1 cellular context compared by ENCODE assay signal in genomic region chr12:55715833-55716581, GRCh38.
A peak's percentile ranks its signal among the peaks of the same experiment; 100 is the strongest.
TF ChIP-seq lines count a peak whose summit lies in the region.

Gene BLOC1S1 (plus strand): TSS chr12:55716046. CDS start chr12:55716052, 6 bp downstream.

TF ChIP-seq in HepG2, 621 proteins besides CTCF, POLR2A, EP300 and RAD21 (continued from another document and continues in another):
- TF ChIP-seq ZBTB39 (CRISPR knock-in tag; IDR thresholded peaks at IDR 0.05) = no peak
- TF ChIP-seq MYC (CRISPR knock-in tag; IDR thresholded peaks at IDR 0.05; ENCODE audit: borderline replicate concordance) = peak; percentile 58; the same call in 1 of the 2 replicates
- peak; percentile 71; the same call in 1 of the 2 replicates for TF ChIP-seq GTF2F1 (IDR thresholded peaks at IDR 0.05; ENCODE audit: low read length)
- TF ChIP-seq HMG20B (CRISPR knock-in tag; conservative IDR thresholded peaks at IDR 0.05) = 0 out of 2 replicates have a peak, but pooled peaks have one; percentile 13
- TF ChIP-seq SETDB1 (CRISPR knock-in tag; IDR thresholded peaks at IDR 0.05; ENCODE audit: borderline replicate concordance) = 0 out of 2 replicates have a peak, but pooled peaks have one; percentile 14
- TF ChIP-seq ZNF761 (CRISPR knock-in tag; conservative IDR thresholded peaks at IDR 0.05) = 0 out of 2 replicates have a peak, but pooled peaks have one; percentile 66
- TF ChIP-seq MIXL1 (CRISPR knock-in tag; IDR thresholded peaks at IDR 0.05) = peak; percentile 25; the same call in 1 of the 2 replicates
- TF ChIP-seq ZNF383 (CRISPR knock-in tag; IDR thresholded peaks at IDR 0.05; ENCODE audit: borderline replicate concordance) = no peak
- peak; percentile 51; the same call in 1 of the 2 replicates for TF ChIP-seq ZHX2 (IDR thresholded peaks at IDR 0.05; ENCODE audit: low read depth)
- TF ChIP-seq ZHX2 (CRISPR knock-in tag; IDR thresholded peaks at IDR 0.05; ENCODE audit: borderline replicate concordance) = no peak
- peak; percentile 69; the same call in 1 of the 2 replicates for TF ChIP-seq ZBTB4 (CRISPR knock-in tag; IDR thresholded peaks at IDR 0.05; ENCODE audit: borderline replicate concordance)
- no peak for TF ChIP-seq KLF13 (CRISPR knock-in tag; IDR thresholded peaks at IDR 0.05)
- TF ChIP-seq SMAD9 (CRISPR knock-in tag; IDR thresholded peaks at IDR 0.05) = no peak
- no peak for TF ChIP-seq ZNF207 (IDR thresholded peaks at IDR 0.05; ENCODE audit: borderline replicate concordance)
- TF ChIP-seq DZIP1 (CRISPR knock-in tag; IDR thresholded peaks at IDR 0.05) = no peak
- TF ChIP-seq SSRP1 (CRISPR knock-in tag; IDR thresholded peaks at IDR 0.05) = no peak; the same call in 1 of the 2 replicates
- TF ChIP-seq MBD4 (IDR thresholded peaks at IDR 0.05; ENCODE audit: borderline replicate concordance, low read length) = no peak
- no peak for TF ChIP-seq DDIT3 (CRISPR knock-in tag; IDR thresholded peaks at IDR 0.05)
- peak; percentile 92; the same call in 1 of the 2 replicates for TF ChIP-seq ZNF788 (CRISPR knock-in tag; IDR thresholded peaks at IDR 0.05; ENCODE audit: borderline replicate concordance)
- TF ChIP-seq NR3C1 (CRISPR knock-in tag; IDR thresholded peaks at IDR 0.05) = no peak
- TF ChIP-seq ZNF564 (CRISPR knock-in tag; IDR thresholded peaks at IDR 0.05) = no peak
- no peak for TF ChIP-seq ZNF12 (CRISPR knock-in tag; IDR thresholded peaks at IDR 0.05)
- no peak for TF ChIP-seq ZNF7 (CRISPR knock-in tag; IDR thresholded peaks at IDR 0.05)
- no peak for TF ChIP-seq ZNF430 (CRISPR knock-in tag; IDR thresholded peaks at IDR 0.05)
- TF ChIP-seq ZNF432 (CRISPR knock-in tag; IDR thresholded peaks at IDR 0.05; ENCODE audit: borderline replicate concordance) = no peak
- peak; percentile 83 for TF ChIP-seq IRF2 (CRISPR knock-in tag; IDR thresholded peaks at IDR 0.05)
- TF ChIP-seq ZNF691 (CRISPR knock-in tag; IDR thresholded peaks at IDR 0.05; ENCODE audit: borderline replicate concordance, low read depth) = peak; percentile 50; the same call in 1 of the 2 replicates
- TF ChIP-seq ZNF331 (CRISPR knock-in tag; IDR thresholded peaks at IDR 0.05) = peak; percentile 64; the same call in 1 of the 2 replicates
- TF ChIP-seq ZNF574 (CRISPR knock-in tag; IDR thresholded peaks at IDR 0.05) = peak; percentile 81
- TF ChIP-seq ZGPAT (CRISPR knock-in tag; IDR thresholded peaks at IDR 0.05) = peak; percentile 87; the same call in 1 of the 2 replicates
- peak; percentile 53; the same call in 1 of the 2 replicates for TF ChIP-seq SMAD3 (CRISPR knock-in tag; IDR thresholded peaks at IDR 0.05)
- no peak for TF ChIP-seq ZNF75D (CRISPR knock-in tag; IDR thresholded peaks at IDR 0.05; ENCODE audit: borderline replicate concordance)
- peak; percentile 79; the same call in 1 of the 2 replicates for TF ChIP-seq E2F5 (CRISPR knock-in tag; conservative IDR thresholded peaks at IDR 0.05)
- TF ChIP-seq MTA1 (CRISPR knock-in tag; IDR thresholded peaks at IDR 0.05; ENCODE audit: borderline replicate concordance) = peak; percentile 76; the same call in 1 of the 2 replicates
- TF ChIP-seq ZNF451 (CRISPR knock-in tag; IDR thresholded peaks at IDR 0.05) = no peak; the same call in 1 of the 2 replicates
- TF ChIP-seq MZF1 (CRISPR knock-in tag; IDR thresholded peaks at IDR 0.05; ENCODE audit: borderline replicate concordance) = no peak
- no peak for TF ChIP-seq ZNF251 (CRISPR knock-in tag; IDR thresholded peaks at IDR 0.05)
